In the genomic region with DNA sequence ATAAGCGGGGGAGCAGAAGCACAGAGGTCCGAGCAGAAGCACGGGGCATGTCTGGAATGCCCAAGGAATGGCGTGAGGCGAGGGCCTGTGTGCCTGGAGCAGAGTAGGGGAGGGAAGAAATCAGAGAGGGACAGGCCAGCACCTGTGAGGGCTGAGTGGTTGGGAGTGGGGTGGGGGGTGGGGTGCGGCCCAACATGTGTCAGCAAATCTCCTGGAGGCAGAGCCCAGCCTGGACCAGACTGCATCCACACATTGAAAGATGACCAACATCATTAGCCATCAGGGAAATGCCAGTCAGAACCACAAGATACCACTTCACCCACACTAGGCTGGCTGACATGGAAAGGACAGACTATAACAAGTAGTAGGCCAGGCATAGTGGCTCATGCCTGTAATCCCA, we compare ENCODE assay signal across 14 cellular contexts. TPM values are rescaled to one million over a fixed set of nuclear protein-coding genes. Genes with fewer than 3 reads are reported as not detected.
DNase-seq lines count a peak whose midpoint lies in the region; ATAC-seq, FAIRE-seq and TF ChIP-seq lines count a peak whose summit lies in the region.
"Had no signal": no experiment of that assay in that cellular context is flagged by ENCODE, and none has a peak within 500 bp of the region (broad histone marks: within the 10 kb centered on the region; RNA-seq: fewer than 3 reads in every experiment).

No MANE protein-coding gene starts in this region.

- CTCF ChIA-PET in activated naive CD4-positive, alpha-beta T cell treated with anti-CD3 and anti-CD28 coated beads for 36 hours (lab: Charles Lee) = interaction anchor here (1.1 to 1.6 kb wide), 2 partner anchors 9 to 98 kb away, joined by 4 to 6 read pairs; no protein-coding TSS in a partner anchor
- CTCF ChIA-PET in WTC11 (lab: Charles Lee) = interaction anchor here (1.6 to 1.7 kb wide), 2 partner anchors 9 to 61 kb away, joined by 5 to 9 read pairs; no protein-coding TSS in a partner anchor

- peaks cover 22% of the 10 kb centered on the region for H4K20me1 ChIP-seq in keratinocyte (ENCODE audit: control insufficient read depth, extremely low read depth, insufficient read depth, low read length)

- H3K4me1 ChIP-seq in keratinocyte (ENCODE audit: control insufficient read depth, extremely low read depth, insufficient read depth, low read length) (peaks cover 28% of the 10 kb centered on the region), stomach smooth muscle (ENCODE audit: control insufficient read depth, insufficient read depth, low read length) (peaks cover 22% of the 10 kb centered on the region), right lobe of liver (peaks cover 0 to 45% (median 22%) of the 10 kb centered on the region in 4 donors)
- H3K4me1 ChIP-seq: parathyroid adenoma had no signal

- dilution Hi-C loops in keratinocyte (cut with MboI; ENCODE audit: extremely low pct_ligation_motif_present, low sequenced_read_pairs) = no loop called here

- ATAC-seq in WTC11 (no peak), HG03354 (IDR thresholded peaks at IDR 0.05; ENCODE audit: poor library complexity, severe bottlenecking, unreplicated experiment) (no peak), right lobe of liver (no peak)

- H3K9me3 ChIP-seq in keratinocyte (ENCODE audit: control insufficient read depth, low read depth, low read length) (no peaks in the 10 kb centered on the region), stomach smooth muscle (ENCODE audit: control insufficient read depth in 2 of 2, low read length in 2 of 2) (no peaks in the 10 kb centered on the region), right lobe of liver (no peaks in the 10 kb centered on the region)

- no peaks in the 10 kb centered on the region for H3K27me3 ChIP-seq in keratinocyte (ENCODE audit: control insufficient read depth, extremely low read depth, insufficient read depth, low read length)
- H3K27me3 ChIP-seq in stomach smooth muscle (ENCODE audit: control insufficient read depth in 1 of 2, insufficient read depth in 2 of 2, low read length in 2 of 2) = no peaks in the 10 kb centered on the region
- no peaks in the 10 kb centered on the region for H3K27me3 ChIP-seq in right lobe of liver

- H3K27ac ChIP-seq in keratinocyte (ENCODE audit: control insufficient read depth, insufficient read depth, low read length) (no peak overlapping the region), stomach smooth muscle (ENCODE audit: low read length) (peak overlapping the region; percentile 24), right lobe of liver (peak overlapping the region in 1 of 3 donors; percentile 80)
- H3K27ac ChIP-seq: parathyroid adenoma, SK-N-MC had no signal

- TF ChIP-seq CTCF in WTC11 (IDR thresholded peaks at IDR 0.05) (no peak), keratinocyte (optimal IDR thresholded peaks at IDR 0.05 in 1 of 3, IDR thresholded peaks at IDR 0.05 in 1 of 3, conservative IDR thresholded peaks at IDR 0.05 in 1 of 3; ENCODE audit: extremely low read depth in 1 of 3, insufficient read depth in 2 of 3, low read length in 3 of 3) (no peak), right lobe of liver (IDR thresholded peaks at IDR 0.05) (no peak)

- H3K4me2 ChIP-seq in keratinocyte (ENCODE audit: control insufficient read depth, extremely low read depth, insufficient read depth, low read depth, low read length) = peak overlapping the region; percentile 29

- POLR2A ChIA-PET in WTC11 (lab: Charles Lee) = no interaction called here

- no peak for TF ChIP-seq POLR2A in right lobe of liver (IDR thresholded peaks at IDR 0.05)

- peaks cover 39% of the 10 kb centered on the region for H3K4me1 Mint-ChIP-seq in activated naive CD4-positive, alpha-beta T cell treated with anti-CD3 and anti-CD28 coated beads for 36 hours (ENCODE audit: low read depth)
- H3K4me1 Mint-ChIP-seq in WTC11 = no peaks in the 10 kb centered on the region

- no peak overlapping the region for H3K4me3 Mint-ChIP-seq in activated naive CD4-positive, alpha-beta T cell treated with anti-CD3 and anti-CD28 coated beads for 36 hours
- no peak overlapping the region for H3K4me3 Mint-ChIP-seq in WTC11

- H3K9ac ChIP-seq in keratinocyte (ENCODE audit: control insufficient read depth, extremely low read depth, insufficient read depth, low read length) = no peak overlapping the region
- peak overlapping the region in 1 of 2 donors; percentile 2 for H3K9ac ChIP-seq in stomach smooth muscle (ENCODE audit: low read length in 2 of 2)
- H3K9ac ChIP-seq: parathyroid adenoma had no signal

- DNase-seq in activated naive CD4-positive, alpha-beta T cell treated with anti-CD3 and anti-CD28 coated beads for 36 hours = no peak
- DNase-seq in activated naive CD4-positive, alpha-beta T cell treated with anti-CD3 and anti-CD28 coated beads, Interleukin-2, amount 50 U/mL, for 16 hours = no peak
- DNase-seq in WTC11 (ENCODE audit: low spot score) (no peak), keratinocyte (ENCODE audit: low read depth, low spot score) (peak; percentile 28), glomerular visceral epithelial cell (ENCODE audit: extremely low spot score) (no peak), right lobe of liver (no peak)
- DNase-seq: activated naive CD4-positive, alpha-beta T cell; NCI-H524 had no signal

- 95% methylated on average over 5 of the region's 6 CpGs for WGBS in right lobe of liver (ENCODE audit: insufficient coverage, low coverage, low lambda C conversion rate, missing lambda C conversion rate)

- H3K27me3 Mint-ChIP-seq in activated naive CD4-positive, alpha-beta T cell treated with anti-CD3 and anti-CD28 coated beads for 36 hours (ENCODE audit: low read depth) = no peaks in the 10 kb centered on the region
- no peaks in the 10 kb centered on the region for H3K27me3 Mint-ChIP-seq in WTC11 (ENCODE audit: low read depth)

- peak; percentile 36 for FAIRE-seq in keratinocyte (lab: Jason Lieb, UNC)
- FAIRE-seq: TTC549 had no signal

- H3K36me3 ChIP-seq in keratinocyte (ENCODE audit: control insufficient read depth in 2 of 2, extremely low read depth in 1 of 2, insufficient read depth in 2 of 2, low read length in 2 of 2) = peaks cover 9 to 24% of the 10 kb centered on the region in 2 experiments
- H3K36me3 ChIP-seq in stomach smooth muscle (ENCODE audit: control insufficient read depth in 2 of 2, insufficient read depth in 2 of 2, low read length in 2 of 2) = peaks cover 19 to 29% of the 10 kb centered on the region in 2 donors
- H3K36me3 ChIP-seq in right lobe of liver = peaks cover 5 to 26% (median 17%) of the 10 kb centered on the region in 4 donors

- peaks cover 44% of the 10 kb centered on the region for H3K79me2 ChIP-seq in keratinocyte (ENCODE audit: control insufficient read depth, insufficient read depth, low read length)

- peaks cover 23% of the 10 kb centered on the region for H3K36me3 Mint-ChIP-seq in activated naive CD4-positive, alpha-beta T cell treated with anti-CD3 and anti-CD28 coated beads for 36 hours (ENCODE audit: low read depth)
- peaks cover 43% of the 10 kb centered on the region for H3K36me3 Mint-ChIP-seq in WTC11

- intact Hi-C loops in activated naive CD4-positive, alpha-beta T cell treated with anti-CD3 and anti-CD28 coated beads for 36 hours (cut with micrococcal nuclease) = no loop called here
- intact Hi-C loops in right lobe of liver (cut with DNase I) = no loop called here

- H2AFZ ChIP-seq in keratinocyte (ENCODE audit: control insufficient read depth, low read length) = no peak overlapping the region
- H2AFZ ChIP-seq: parathyroid adenoma had no signal

- peak overlapping the region; percentile 29 for H3K27ac Mint-ChIP-seq in activated naive CD4-positive, alpha-beta T cell treated with anti-CD3 and anti-CD28 coated beads for 36 hours
- H3K27ac Mint-ChIP-seq in WTC11 = peak overlapping the region; percentile 13; the same call in 1 of the 2 replicates

- H3K9me3 Mint-ChIP-seq in activated naive CD4-positive, alpha-beta T cell treated with anti-CD3 and anti-CD28 coated beads for 36 hours = no peaks in the 10 kb centered on the region
- no peaks in the 10 kb centered on the region for H3K9me3 Mint-ChIP-seq in WTC11

- peaks cover 3% of the 10 kb centered on the region for H3K9me1 ChIP-seq in keratinocyte (ENCODE audit: control insufficient read depth, extremely low read depth, insufficient read depth, low read length)

- H3K4me3 ChIP-seq in keratinocyte (ENCODE audit: control insufficient read depth in 2 of 3, extremely low read depth in 1 of 3, insufficient read depth in 2 of 3, low read depth in 1 of 3, low read length in 3 of 3) = no peak overlapping the region
- H3K4me3 ChIP-seq in stomach smooth muscle (ENCODE audit: low read length in 2 of 2) = no peak overlapping the region
- H3K4me3 ChIP-seq in right lobe of liver = no peak overlapping the region
- H3K4me3 ChIP-seq: SK-N-MC had no signal

RNA-seq across cellular contexts. Expression of gene CLASRP, which starts 11.2 kb away (rescaled TPM):
- 100 to 1,000 TPM; 106 to 113 TPM for total RNA-seq in activated naive CD4-positive, alpha-beta T cell treated with anti-CD3 and anti-CD28 coated beads for 36 hours
- total RNA-seq in WTC11 (2021) (85.0 to 88.9 TPM (median 88.0 TPM) in 3 replicates), right lobe of liver (10 to 100 TPM; 30.5 to 66.8 (median 44.8) TPM)
- polyA plus RNA-seq in keratinocyte = 15.7 to 21.4 TPM (median 19.7 TPM) in 3 replicates
- polyA plus RNA-seq in keratinocyte (2011; ENCODE audit: low read depth) = 47.9 TPM
- 4.4 and 7.1 TPM in 2 replicates for polyA plus RNA-seq in keratinocyte (2011; cell fraction: cytosol; rRNA removed)
- 61.4 and 64.9 TPM in 2 replicates for polyA plus RNA-seq in keratinocyte (2011; cell fraction: nucleus; rRNA removed)
- 32.0 and 49.1 TPM in 2 replicates for polyA plus RNA-seq in keratinocyte (2012; ENCODE audit: low replicate concordance)
- 8.5 to 25.1 TPM (median 22.6 TPM) in 3 replicates for polyA minus RNA-seq in keratinocyte
- 5.4 TPM for polyA minus RNA-seq in keratinocyte (2011; cell fraction: cytosol; rRNA and poly(A)+ RNA removed)
- 10.3 and 14.9 TPM in 2 replicates for polyA minus RNA-seq in keratinocyte (2011; cell fraction: nucleus; rRNA and poly(A)+ RNA removed)

RNA-seq across cellular contexts. Expression of gene ZNF296, which starts 26.2 kb away (rescaled TPM):
- 1 to 10 TPM; 1.1 to 1.4 TPM for total RNA-seq in activated naive CD4-positive, alpha-beta T cell treated with anti-CD3 and anti-CD28 coated beads for 36 hours
- total RNA-seq in WTC11 (2021) (13.4 to 14.8 TPM (median 13.8 TPM) in 3 replicates), right lobe of liver (under 1 TPM in 5 of 6 experiments, not detected in 1; 0.16 to 0.47 (median 0.35) TPM)
- 0.13 to 1.6 TPM (median 0.25 TPM) in 3 replicates for polyA plus RNA-seq in keratinocyte
- 0.92 TPM for polyA plus RNA-seq in keratinocyte (2011; ENCODE audit: low read depth)
- 0.33 and 0.70 TPM in 2 replicates for polyA plus RNA-seq in keratinocyte (2011; cell fraction: cytosol; rRNA removed)
- polyA plus RNA-seq in keratinocyte (2011; cell fraction: nucleus; rRNA removed) = 0.76 and 1.2 TPM in 2 replicates
- polyA plus RNA-seq in keratinocyte (2012; ENCODE audit: low replicate concordance) = 1.5 and 4.8 TPM in 2 replicates
- 0.22 to 1.9 TPM (median 0.63 TPM) in 3 replicates for polyA minus RNA-seq in keratinocyte
- 3.5 TPM for polyA minus RNA-seq in keratinocyte (2011; cell fraction: cytosol; rRNA and poly(A)+ RNA removed)
- 0.93 and 1.3 TPM in 2 replicates for polyA minus RNA-seq in keratinocyte (2011; cell fraction: nucleus; rRNA and poly(A)+ RNA removed)
- total RNA-seq: G401 had no signal

RNA-seq across cellular contexts. Expression of gene GEMIN7, which starts 29.0 kb away (rescaled TPM):
- 10 to 100 TPM; 14.7 to 15.4 TPM for total RNA-seq in activated naive CD4-positive, alpha-beta T cell treated with anti-CD3 and anti-CD28 coated beads for 36 hours
- total RNA-seq in WTC11 (2021) = 55.0 to 60.3 TPM (median 55.3 TPM) in 3 replicates
- polyA plus RNA-seq in keratinocyte = 23.1 to 30.1 TPM (median 23.7 TPM) in 3 replicates
- polyA plus RNA-seq in keratinocyte (2011; ENCODE audit: low read depth) = 11.2 TPM
- 23.8 and 38.6 TPM in 2 replicates for polyA plus RNA-seq in keratinocyte (2011; cell fraction: cytosol; rRNA removed)
- 29.1 and 34.3 TPM in 2 replicates for polyA plus RNA-seq in keratinocyte (2011; cell fraction: nucleus; rRNA removed)
- polyA plus RNA-seq in keratinocyte (2012; ENCODE audit: low replicate concordance) = 22.1 and 31.8 TPM in 2 replicates
- 8.8 to 9.3 TPM (median 9.3 TPM) in 3 replicates for polyA minus RNA-seq in keratinocyte
- polyA minus RNA-seq in keratinocyte (2011; cell fraction: cytosol; rRNA and poly(A)+ RNA removed) = 33.4 TPM
- polyA minus RNA-seq in keratinocyte (2011; cell fraction: nucleus; rRNA and poly(A)+ RNA removed) = 7.9 and 8.5 TPM in 2 replicates
- total RNA-seq in right lobe of liver = 10 to 100 TPM; 10.9 to 27.5 (median 14.0) TPM

RNA-seq across cellular contexts. Expression of gene PPP1R37, which starts 42.9 kb away (rescaled TPM):
- total RNA-seq in activated naive CD4-positive, alpha-beta T cell treated with anti-CD3 and anti-CD28 coated beads for 36 hours = 10 to 100 TPM; 10.2 to 10.3 TPM
- total RNA-seq in WTC11 (2021) = 34.5 to 35.9 TPM (median 35.4 TPM) in 3 replicates
- polyA plus RNA-seq in keratinocyte = 8.6 to 15.2 TPM (median 10.2 TPM) in 3 replicates
- polyA plus RNA-seq in keratinocyte (2011; ENCODE audit: low read depth) = 24.7 TPM
- polyA plus RNA-seq in keratinocyte (2011; cell fraction: cytosol; rRNA removed) = 5.7 and 15.6 TPM in 2 replicates
- 13.8 and 16.9 TPM in 2 replicates for polyA plus RNA-seq in keratinocyte (2011; cell fraction: nucleus; rRNA removed)
- polyA plus RNA-seq in keratinocyte (2012; ENCODE audit: low replicate concordance) = 12.6 and 19.5 TPM in 2 replicates
- polyA minus RNA-seq in keratinocyte = 8.6 to 15.6 TPM (median 11.1 TPM) in 3 replicates
- 22.6 TPM for polyA minus RNA-seq in keratinocyte (2011; cell fraction: cytosol; rRNA and poly(A)+ RNA removed)
- polyA minus RNA-seq in keratinocyte (2011; cell fraction: nucleus; rRNA and poly(A)+ RNA removed) = 8.8 and 8.9 TPM in 2 replicates
- total RNA-seq in right lobe of liver = 10 to 100 TPM; 10.1 to 14.3 (median 11.0) TPM

RNA-seq across cellular contexts. Expression of gene RELB, which starts 48.8 kb away (rescaled TPM):
- total RNA-seq in activated naive CD4-positive, alpha-beta T cell treated with anti-CD3 and anti-CD28 coated beads for 36 hours = 10 to 100 TPM; 55.4 to 57.3 TPM
- total RNA-seq in WTC11 (2021) (8.9 to 10.6 TPM (median 9.9 TPM) in 3 replicates), right lobe of liver (10 to 100 TPM in 1 of 6 experiments, 1 to 10 TPM in 5; 1.2 to 21.4 (median 7.2) TPM)
- 3.6 to 7.3 TPM (median 4.5 TPM) in 3 replicates for polyA plus RNA-seq in keratinocyte
- polyA plus RNA-seq in keratinocyte (2011; ENCODE audit: low read depth) = 3.0 TPM
- polyA plus RNA-seq in keratinocyte (2011; cell fraction: cytosol; rRNA removed) = 4.3 and 9.4 TPM in 2 replicates
- polyA plus RNA-seq in keratinocyte (2011; cell fraction: nucleus; rRNA removed) = 5.5 and 8.3 TPM in 2 replicates
- polyA plus RNA-seq in keratinocyte (2012; ENCODE audit: low replicate concordance) = 7.7 and 10.2 TPM in 2 replicates
- 3.4 to 7.1 TPM (median 4.6 TPM) in 3 replicates for polyA minus RNA-seq in keratinocyte
- polyA minus RNA-seq in keratinocyte (2011; cell fraction: cytosol; rRNA and poly(A)+ RNA removed) = 19.0 TPM
- polyA minus RNA-seq in keratinocyte (2011; cell fraction: nucleus; rRNA and poly(A)+ RNA removed) = 4.9 and 5.5 TPM in 2 replicates
